ENCODE assay signal across 1 cellular context in the genomic region with DNA sequence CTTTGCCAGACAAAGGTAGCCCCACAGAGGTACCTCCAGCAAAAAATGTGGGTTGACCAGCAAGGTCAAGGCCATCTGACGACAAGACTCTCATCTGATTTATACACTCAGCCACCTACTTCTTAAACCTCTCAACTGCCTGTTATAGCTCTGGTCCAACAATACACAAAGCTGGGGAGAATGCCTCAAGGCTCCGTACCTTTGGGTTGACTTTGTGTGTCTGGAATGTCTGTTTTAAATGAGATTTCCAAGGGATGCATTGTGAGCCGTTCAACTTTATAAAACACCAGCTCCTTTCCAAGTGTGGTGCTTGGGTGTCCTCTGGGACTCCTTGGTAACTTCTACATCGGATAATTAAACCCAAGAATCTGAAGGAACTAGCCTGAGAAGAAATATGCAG.
TF ChIP-seq lines count a peak whose summit lies in the region.

No MANE protein-coding gene starts in this region.

TF ChIP-seq in GM23338, 12 proteins besides CTCF, POLR2A, EP300 and RAD21 (continued from another document):
- TF ChIP-seq, protein P1, sequence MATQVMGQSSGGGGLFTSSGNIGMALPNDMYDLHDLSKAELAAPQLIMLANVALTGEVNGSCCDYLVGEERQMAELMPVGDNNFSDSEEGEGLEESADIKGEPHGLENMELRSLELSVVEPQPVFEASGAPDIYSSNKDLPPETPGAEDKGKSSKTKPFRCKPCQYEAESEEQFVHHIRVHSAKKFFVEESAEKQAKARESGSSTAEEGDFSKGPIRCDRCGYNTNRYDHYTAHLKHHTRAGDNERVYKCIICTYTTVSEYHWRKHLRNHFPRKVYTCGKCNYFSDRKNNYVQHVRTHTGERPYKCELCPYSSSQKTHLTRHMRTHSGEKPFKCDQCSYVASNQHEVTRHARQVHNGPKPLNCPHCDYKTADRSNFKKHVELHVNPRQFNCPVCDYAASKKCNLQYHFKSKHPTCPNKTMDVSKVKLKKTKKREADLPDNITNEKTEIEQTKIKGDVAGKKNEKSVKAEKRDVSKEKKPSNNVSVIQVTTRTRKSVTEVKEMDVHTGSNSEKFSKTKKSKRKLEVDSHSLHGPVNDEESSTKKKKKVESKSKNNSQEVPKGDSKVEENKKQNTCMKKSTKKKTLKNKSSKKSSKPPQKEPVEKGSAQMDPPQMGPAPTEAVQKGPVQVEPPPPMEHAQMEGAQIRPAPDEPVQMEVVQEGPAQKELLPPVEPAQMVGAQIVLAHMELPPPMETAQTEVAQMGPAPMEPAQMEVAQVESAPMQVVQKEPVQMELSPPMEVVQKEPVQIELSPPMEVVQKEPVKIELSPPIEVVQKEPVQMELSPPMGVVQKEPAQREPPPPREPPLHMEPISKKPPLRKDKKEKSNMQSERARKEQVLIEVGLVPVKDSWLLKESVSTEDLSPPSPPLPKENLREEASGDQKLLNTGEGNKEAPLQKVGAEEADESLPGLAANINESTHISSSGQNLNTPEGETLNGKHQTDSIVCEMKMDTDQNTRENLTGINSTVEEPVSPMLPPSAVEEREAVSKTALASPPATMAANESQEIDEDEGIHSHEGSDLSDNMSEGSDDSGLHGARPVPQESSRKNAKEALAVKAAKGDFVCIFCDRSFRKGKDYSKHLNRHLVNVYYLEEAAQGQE (IDR thresholded peaks at IDR 0.05; ENCODE audit: unreplicated experiment), result no peak
- TF ChIP-seq NANOG (IDR thresholded peaks at IDR 0.05; ENCODE audit: borderline replicate concordance) (no peak), CREB1 (CRISPR knock-in tag; IDR thresholded peaks at IDR 0.05; ENCODE audit: low read depth) (no peak)
